In genomic region chr9:114861273-114861672, GRCh38 we compare ENCODE assay signal across 1 cellular context.
TF ChIP-seq lines count a peak whose summit lies in the region.

No MANE protein-coding gene starts in this region.

TF ChIP-seq in IMR-90, 13 proteins besides CTCF, POLR2A, EP300 and RAD21:
- no peak for TF ChIP-seq ELK1 (IDR thresholded peaks at IDR 0.05; ENCODE audit: borderline replicate concordance, low read depth, low read length)
- TF ChIP-seq RFX5 (IDR thresholded peaks at IDR 0.05; ENCODE audit: low read depth, low read length) = no peak
- TF ChIP-seq USF2 (IDR thresholded peaks at IDR 0.05; ENCODE audit: low read depth, low read length) = no peak
- no peak for TF ChIP-seq SMC3 (IDR thresholded peaks at IDR 0.05; ENCODE audit: low read depth, low read length)
- TF ChIP-seq NFE2L2 (IDR thresholded peaks at IDR 0.05; ENCODE audit: low read depth, low read length) = no peak
- TF ChIP-seq MAFK (IDR thresholded peaks at IDR 0.05; ENCODE audit: low read depth, low read length) = no peak
- no peak for TF ChIP-seq CEBPB (IDR thresholded peaks at IDR 0.05; ENCODE audit: low read depth, low read length)
- TF ChIP-seq BHLHE40 (IDR thresholded peaks at IDR 0.05; ENCODE audit: low read depth, low read length) = no peak
- TF ChIP-seq FOS (IDR thresholded peaks at IDR 0.05; ENCODE audit: low read depth, low read length) = no peak
- no peak for TF ChIP-seq RCOR1 (IDR thresholded peaks at IDR 0.05; ENCODE audit: insufficient replicate concordance, low read length)
- no peak for TF ChIP-seq MXI1 (IDR thresholded peaks at IDR 0.05; ENCODE audit: borderline replicate concordance, low read depth, low read length)
